11 cellular contexts compared by ENCODE assay signal in the genomic region with DNA sequence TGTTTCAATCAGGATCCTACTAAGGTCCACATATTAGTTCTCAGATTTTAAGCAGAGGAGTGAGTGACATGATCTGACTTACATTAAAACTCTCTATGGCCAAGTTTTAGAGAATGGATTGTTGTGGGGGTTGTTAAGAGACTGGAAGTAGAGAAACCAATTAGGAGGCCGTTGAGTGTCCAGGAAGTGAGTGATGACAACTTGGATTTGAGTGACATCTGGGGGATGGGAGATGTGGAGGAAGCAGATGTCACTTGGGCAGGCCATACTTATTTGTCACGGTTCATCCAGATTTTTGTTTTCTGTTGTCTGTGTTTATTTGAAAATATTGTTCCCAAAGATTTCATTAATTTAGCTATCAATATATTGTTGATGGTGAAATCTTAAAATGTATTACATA.
DNase-seq lines count a peak whose midpoint lies in the region; ATAC-seq and TF ChIP-seq lines count a peak whose summit lies in the region.
"Had no signal": no experiment of that assay in that cellular context is flagged by ENCODE, and none has a peak within 500 bp of the region (broad histone marks: within the 10 kb centered on the region; RNA-seq: fewer than 3 reads in every experiment).

No MANE protein-coding gene starts in this region.

- peaks cover 92% of the 10 kb centered on the region for H3K79me2 ChIP-seq in Loucy (ENCODE audit: insufficient read depth, low read length)

- H3F3A ChIP-seq in Loucy (ENCODE audit: low read depth): no peaks in the 10 kb centered on the region

- peaks cover 5% of the 10 kb centered on the region for H3K36me3 Mint-ChIP-seq in activated naive CD8-positive, alpha-beta T cell
- H3K36me3 Mint-ChIP-seq in nephron (ENCODE audit: low read depth): peaks cover 21% of the 10 kb centered on the region

- H3K4me1 ChIP-seq in Loucy (ENCODE audit: insufficient read depth, low read length, poor library complexity, severe bottlenecking): peaks cover 33% of the 10 kb centered on the region

- H3K9me3 Mint-ChIP-seq in activated naive CD8-positive, alpha-beta T cell (ENCODE audit: low read depth): no peaks in the 10 kb centered on the region
- no peaks in the 10 kb centered on the region for H3K9me3 Mint-ChIP-seq in nephron

- H4K20me1 ChIP-seq in Loucy (ENCODE audit: insufficient read depth, low read length, poor library complexity, severe bottlenecking): peaks cover 41% of the 10 kb centered on the region

- no peak for TF ChIP-seq CTCF in Loucy (conservative IDR thresholded peaks at IDR 0.05; ENCODE audit: low read length)
- TF ChIP-seq CTCF in nephron (IDR thresholded peaks at IDR 0.05; ENCODE audit: unreplicated experiment in 3 of 3): no peak

- no peak for ATAC-seq in HG03565 (IDR thresholded peaks at IDR 0.05; ENCODE audit: unreplicated experiment)

- H3K4me1 Mint-ChIP-seq in activated naive CD8-positive, alpha-beta T cell (ENCODE audit: low read depth): peaks cover 60% of the 10 kb centered on the region
- H3K4me1 Mint-ChIP-seq in nephron: peaks cover 50% of the 10 kb centered on the region

- DNase-seq in NCI-H510A treated with DMSO at 0.1 percent for 48 hours (lab: John Stamatoyannopoulos, UW) (peak; percentile 9), NCI-H510A (lab: John Stamatoyannopoulos, UW) (no peak), SKM-1 (lab: John Stamatoyannopoulos, UW; ENCODE audit: unreplicated experiment) (no peak), NCI-H748 (lab: John Stamatoyannopoulos, UW; ENCODE audit: unreplicated experiment) (no peak)
- DNase-seq: activated effector memory CD4-positive, alpha-beta T cell treated with Interleukin-2 at 50 U/mL for 16 hours; NCI-H2107 had no signal

- no peaks in the 10 kb centered on the region for H3K27me3 ChIP-seq in Loucy (ENCODE audit: insufficient read depth, low read length, poor library complexity, severe bottlenecking)

- no peaks in the 10 kb centered on the region for H3K9me2 ChIP-seq in Loucy (replicated peaks; ENCODE audit: low read depth, low read length)

- no peak overlapping the region for H2AFZ ChIP-seq in Loucy (ENCODE audit: low read length)

- peak overlapping the region; percentile 42 for H3K4me2 ChIP-seq in Loucy (ENCODE audit: low read depth, low read length, poor library complexity, severe bottlenecking)

- H3K4me3 ChIP-seq in Loucy (ENCODE audit: low read length, poor library complexity, severe bottlenecking): peak overlapping the region; percentile 7
- H3K4me3 ChIP-seq: coronary artery had no signal

- H3K36me3 ChIP-seq in Loucy (ENCODE audit: insufficient read depth, low read length): peaks cover 10% of the 10 kb centered on the region; the same call in 1 of the 2 replicates

- peak overlapping the region; percentile 13 for H3K9ac ChIP-seq in Loucy (ENCODE audit: low read depth, low read length, poor library complexity, severe bottlenecking)

- H3K9me3 ChIP-seq in Loucy (ENCODE audit: insufficient read depth, low read depth, low read length): no peaks in the 10 kb centered on the region

- peak overlapping the region; percentile 5 for H3K4me3 Mint-ChIP-seq in activated naive CD8-positive, alpha-beta T cell
- H3K4me3 Mint-ChIP-seq in nephron: no peak overlapping the region

- no peaks in the 10 kb centered on the region for H3K27me3 Mint-ChIP-seq in activated naive CD8-positive, alpha-beta T cell
- no peaks in the 10 kb centered on the region for H3K27me3 Mint-ChIP-seq in nephron (ENCODE audit: low read depth)

- peak overlapping the region; percentile 74 for H3K27ac Mint-ChIP-seq in activated naive CD8-positive, alpha-beta T cell
- H3K27ac Mint-ChIP-seq in nephron: peak overlapping the region in 2 of 3 experiments; percentile 9 to 10
